Comparison of ENCODE assay signal across 8 cellular contexts in genomic region chr9:71766663-71767062, GRCh38. TPM values are rescaled to one million over a fixed set of nuclear protein-coding genes. Genes with fewer than 3 reads are reported as not detected.
DNase-seq lines count a peak whose midpoint lies in the region; TF ChIP-seq lines count a peak whose summit lies in the region.

No MANE protein-coding gene starts in this region.

- TF ChIP-seq CTCF in OCI-LY3 (IDR thresholded peaks at IDR 0.05; ENCODE audit: low read depth, low read length) (no peak), epithelial cell of esophagus (IDR thresholded peaks at IDR 0.05; ENCODE audit: insufficient read depth, low read depth, low read length, missing control alignments) (no peak)

- H2BK5ac ChIP-seq in trophoblast cell (ENCODE audit: low read depth, low read length, poor library complexity), result no peak overlapping the region

- H3K27me3 ChIP-seq in OCI-LY3 (ENCODE audit: low read depth, low read length), result peaks cover 42% of the 10 kb centered on the region
- no peaks in the 10 kb centered on the region for H3K27me3 ChIP-seq in trophoblast cell (ENCODE audit: insufficient read depth, low read length)

- peaks cover 17% of the 10 kb centered on the region for H3K4me1 ChIP-seq in OCI-LY3 (ENCODE audit: low read length)
- H3K4me1 ChIP-seq in trophoblast cell (ENCODE audit: control insufficient read depth in 1 of 2, insufficient read depth in 2 of 2, low read length in 2 of 2), result peaks cover 5 to 7% of the 10 kb centered on the region in 2 experiments

- H4K91ac ChIP-seq in trophoblast cell (ENCODE audit: low read depth, low read length), result no peak overlapping the region

- no peak overlapping the region for H3K23ac ChIP-seq in trophoblast cell (ENCODE audit: low read length)

- H3K9me3 ChIP-seq in OCI-LY3 (ENCODE audit: insufficient read depth, low read length) (no peaks in the 10 kb centered on the region), trophoblast cell (ENCODE audit: insufficient read depth, low read depth, low read length) (no peaks in the 10 kb centered on the region)

- H3K36me3 ChIP-seq in OCI-LY3 (replicated peaks; ENCODE audit: low read depth, low read length) (no peaks in the 10 kb centered on the region), trophoblast cell (ENCODE audit: control insufficient read depth in 1 of 2, insufficient read depth in 2 of 2, low read length in 2 of 2) (no peaks in the 10 kb centered on the region)

- H3K4me3 ChIP-seq in OCI-LY3 (ENCODE audit: low read length) (peak overlapping the region; percentile 4; the same call in 1 of the 2 replicates), epithelial cell of esophagus (ENCODE audit: low read length) (peak overlapping the region; percentile 10), trophoblast cell (ENCODE audit: low read depth, low read length) (peak overlapping the region; percentile 93)

- H2AFZ ChIP-seq in OCI-LY3 (ENCODE audit: low read depth, low read length), result no peak overlapping the region
- no peak overlapping the region for H2AFZ ChIP-seq in trophoblast cell (ENCODE audit: insufficient read depth, low read length, poor library complexity)

- H3K27ac ChIP-seq in OCI-LY3 (ENCODE audit: low read length) (no peak overlapping the region), trophoblast cell (ENCODE audit: low read depth, low read length) (peak overlapping the region; percentile 29)

- H3K14ac ChIP-seq in trophoblast cell (ENCODE audit: low read length), result no peak overlapping the region

- no peak overlapping the region for H3K18ac ChIP-seq in trophoblast cell (ENCODE audit: low read length)

- H2AK5ac ChIP-seq in trophoblast cell (ENCODE audit: low read length), result no peak overlapping the region

- H3K79me2 ChIP-seq in OCI-LY3 (ENCODE audit: low read length) (no peaks in the 10 kb centered on the region), trophoblast cell (ENCODE audit: control insufficient read depth, insufficient read depth, low read length, poor library complexity) (peaks cover 31% of the 10 kb centered on the region)

- peak overlapping the region; percentile 83 for H3K4me2 ChIP-seq in OCI-LY3 (ENCODE audit: low read length)
- H3K4me2 ChIP-seq in trophoblast cell (ENCODE audit: low read length), result peak overlapping the region; percentile 94

- H4K20me1 ChIP-seq in OCI-LY3 (ENCODE audit: insufficient read depth, low read length), result no peaks in the 10 kb centered on the region

- H4K8ac ChIP-seq in trophoblast cell (ENCODE audit: low read depth, low read length), result no peak overlapping the region

- no peak overlapping the region for H2BK12ac ChIP-seq in trophoblast cell (ENCODE audit: low read length)

- H2BK120ac ChIP-seq in trophoblast cell (ENCODE audit: insufficient read depth, low read length, poor library complexity), result no peak overlapping the region

- peaks cover 15% of the 10 kb centered on the region for H3K79me1 ChIP-seq in trophoblast cell (ENCODE audit: low read length)

- WGBS in trophoblast cell (ENCODE audit: extremely low coverage, insufficient coverage, insufficient read length), result no CpG with 5 or more reads among the region's 4 CpGs

- no peak overlapping the region for H4K12ac ChIP-seq in trophoblast cell (ENCODE audit: low read depth, low read length)

- DNase-seq in DMS79 treated with DMSO at 0.1 percent for 48 hours (lab: John Stamatoyannopoulos, UW) (peak; percentile 10), DMS79 (lab: John Stamatoyannopoulos, UW) (no peak), epithelial cell of esophagus (ENCODE audit: low read depth) (peak; percentile 56), trophoblast cell (no peak), NCI-H1694 (lab: John Stamatoyannopoulos, UW) (no peak), inferior parietal cortex (ENCODE audit: extremely low spot score) (no peak), GF-D8 (lab: John Stamatoyannopoulos, UW) (no peak)

- H3K9ac ChIP-seq in OCI-LY3 (ENCODE audit: low read length) (no peak overlapping the region), trophoblast cell (ENCODE audit: low read length) (peak overlapping the region; percentile 67)

- peak overlapping the region; percentile 97 for H3K4ac ChIP-seq in trophoblast cell (ENCODE audit: low read depth, low read length)

RNA-seq across cellular contexts. Expression of gene CEMIP2, which starts 1.6 kb away (rescaled TPM):
- 162 and 163 TPM in 2 replicates for polyA plus RNA-seq in trophoblast cell (2013)

Comparison
In these comparisons a context has a peak if more than half of its experiments do, and no peak if none do; other contexts are left out.
1. DNase-seq: peak in DMS79 treated with DMSO at 0.1 percent for 48 hours (single experiment) and epithelial cell of esophagus (single experiment); none in DMS79 (single experiment), trophoblast cell (0 of 2), NCI-H1694 (single experiment), inferior parietal cortex (single experiment) and GF-D8 (single experiment).
2. H3K4me3 ChIP-seq: peak in every context shown above with its lines; median percentile 93 in trophoblast cell; 10 in epithelial cell of esophagus; 4 in OCI-LY3.